Comparison of ENCODE assay signal across 16 cellular contexts in the genomic region with DNA sequence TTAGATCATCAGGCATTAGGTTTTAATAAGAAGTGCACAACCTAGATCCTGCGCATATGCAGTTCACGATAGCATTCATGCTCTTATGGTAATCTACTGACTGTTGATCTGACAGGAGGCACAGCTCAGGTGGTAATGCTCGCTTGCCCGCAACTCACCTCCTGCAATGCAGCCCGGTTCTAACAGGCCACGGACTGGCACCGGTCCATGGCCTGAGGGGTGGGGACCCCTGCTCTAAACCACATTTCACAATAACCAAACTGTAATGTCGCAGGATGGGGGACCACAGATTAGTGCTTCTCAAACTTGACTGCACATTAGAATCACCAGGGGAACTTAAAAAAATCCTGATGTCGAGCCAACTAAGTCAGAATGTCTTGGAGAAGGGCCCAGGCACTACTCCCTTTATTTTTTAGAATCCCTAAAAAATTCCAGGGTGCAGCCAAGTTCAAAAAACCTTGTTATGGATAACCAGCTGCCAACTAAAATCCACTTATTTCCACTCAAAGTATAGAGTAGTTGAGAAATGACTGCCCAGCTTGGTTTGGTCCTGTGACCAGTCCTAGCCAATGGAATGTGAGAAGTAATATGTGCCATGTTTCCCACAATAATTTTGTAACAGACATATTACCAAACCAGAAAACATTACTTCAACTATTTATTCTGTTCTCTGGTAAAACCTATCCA. TPM values are rescaled to one million over a fixed set of nuclear protein-coding genes. Genes with fewer than 3 reads are reported as not detected.
DNase-seq lines count a peak whose midpoint lies in the region; ATAC-seq, FAIRE-seq and TF ChIP-seq lines count a peak whose summit lies in the region.
"Had no signal": no experiment of that assay in that cellular context is flagged by ENCODE, and none has a peak within 500 bp of the region (broad histone marks: within the 10 kb centered on the region; RNA-seq: fewer than 3 reads in every experiment).

No MANE protein-coding gene starts in this region.

- no peak overlapping the region for H2AK5ac ChIP-seq in mesendoderm (ENCODE audit: low read length)

- no peak overlapping the region for H2BK5ac ChIP-seq in mesendoderm (ENCODE audit: low read length)

- H3K18ac ChIP-seq in mesendoderm (ENCODE audit: low read length), result no peak overlapping the region

- H3K36me3 Mint-ChIP-seq in CD4-positive, CD25-positive, alpha-beta regulatory T cell, result peaks cover 4% of the 10 kb centered on the region
- H3K36me3 Mint-ChIP-seq in endodermal cell (ENCODE audit: low read depth), result peaks cover 7% of the 10 kb centered on the region
- peaks cover 10% of the 10 kb centered on the region for H3K36me3 Mint-ChIP-seq in activated naive CD8-positive, alpha-beta T cell treated with anti-CD3 and anti-CD28 coated beads for 36 hours
- H3K36me3 Mint-ChIP-seq: immature natural killer cell had no signal

- H3K4me3 ChIP-seq in CD4-positive, CD25-positive, alpha-beta regulatory T cell (ENCODE audit: low read depth, low read length), result peak overlapping the region; percentile 20
- H3K4me3 ChIP-seq in endodermal cell (ENCODE audit: low read length) (peak overlapping the region; percentile 95), osteoblast (ENCODE audit: insufficient read depth, low read length) (no peak overlapping the region), mesendoderm (ENCODE audit: low read length) (no peak overlapping the region)
- H3K4me3 ChIP-seq: adrenal gland had no signal

- no peak overlapping the region for H2BK120ac ChIP-seq in mesendoderm (ENCODE audit: low read depth, low read length)

- H4K20me1 ChIP-seq in osteoblast (ENCODE audit: insufficient read depth, low read length), result peaks cover 16% of the 10 kb centered on the region

- H3K56ac ChIP-seq in mesendoderm (ENCODE audit: low read length), result no peak overlapping the region

- no peaks in the 10 kb centered on the region for H3K9me3 Mint-ChIP-seq in CD4-positive, CD25-positive, alpha-beta regulatory T cell
- no peaks in the 10 kb centered on the region for H3K9me3 Mint-ChIP-seq in endodermal cell
- no peaks in the 10 kb centered on the region for H3K9me3 Mint-ChIP-seq in activated naive CD8-positive, alpha-beta T cell treated with anti-CD3 and anti-CD28 coated beads for 36 hours
- H3K9me3 Mint-ChIP-seq: activated T-cell treated with anti-CD3 and anti-CD28 coated beads, Interleukin-2, amount 50 U/mL, for 4 hours; immature natural killer cell had no signal

- H3K27me3 Mint-ChIP-seq in CD4-positive, CD25-positive, alpha-beta regulatory T cell, result peaks cover 4% of the 10 kb centered on the region
- H3K27me3 Mint-ChIP-seq in endodermal cell (ENCODE audit: insufficient read depth), result no peaks in the 10 kb centered on the region
- H3K27me3 Mint-ChIP-seq in activated naive CD8-positive, alpha-beta T cell treated with anti-CD3 and anti-CD28 coated beads for 36 hours, result no peaks in the 10 kb centered on the region

- H3K23ac ChIP-seq in mesendoderm (ENCODE audit: low read length), result no peak overlapping the region

- H3K4ac ChIP-seq in mesendoderm (ENCODE audit: low read depth, low read length), result no peak overlapping the region

- H3K4me2 ChIP-seq in osteoblast (ENCODE audit: insufficient read depth, low read length) (peak overlapping the region; percentile 95), mesendoderm (ENCODE audit: low read length) (no peak overlapping the region)

- no peak for FAIRE-seq in HTR-8/SVneo (lab: Jason Lieb, UNC)
- FAIRE-seq: frontal cortex, GM19239 had no signal

- no peaks in the 10 kb centered on the region for H3K36me3 ChIP-seq in CD4-positive, CD25-positive, alpha-beta regulatory T cell (ENCODE audit: control insufficient read depth, insufficient read depth, low read length)
- H3K36me3 ChIP-seq in endodermal cell (ENCODE audit: control insufficient read depth, insufficient read depth, low read length) (peaks cover 6% of the 10 kb centered on the region), osteoblast (ENCODE audit: insufficient read depth, low read length) (no peaks in the 10 kb centered on the region), mesendoderm (ENCODE audit: control insufficient read depth, insufficient read depth, low read length) (no peaks in the 10 kb centered on the region)
- H3K36me3 ChIP-seq: adrenal gland had no signal

- DNase-seq in CD4-positive, CD25-positive, alpha-beta regulatory T cell, result no peak
- DNase-seq in LHCN-M2 (ENCODE audit: low read depth) (peak; percentile 1), endodermal cell (no peak), osteoblast (ENCODE audit: insufficient read length, low spot score, missing footprints) (peak; percentile 81), mesendoderm (no peak), HTR-8/SVneo (ENCODE audit: insufficient read length, low spot score) (no peak)
- DNase-seq in activated naive CD8-positive, alpha-beta T cell treated with anti-CD3 and anti-CD28 coated beads for 36 hours, result no peak
- no peak for DNase-seq in activated CD4-positive, alpha-beta T cell treated with anti-CD3 and anti-CD28 coated beads, Interleukin-2, amount 50 U/mL, for 1 hour
- DNase-seq: activated CD4-positive, alpha-beta T cell treated with anti-CD3 and anti-CD28 coated beads for 4 hours; activated T-cell treated with anti-CD3 and anti-CD28 coated beads, Interleukin-2, amount 50 U/mL, for 4 hours; immature natural killer cell; NK-92 treated with Interleukin-12 subunit alpha and Interleukin-12 subunit beta, amount 100 ng/mL, for 24 hours; T-helper 9 cell had no signal

- H3K79me1 ChIP-seq in mesendoderm (ENCODE audit: low read length), result peaks cover 10% of the 10 kb centered on the region

- no peak overlapping the region for H2AFZ ChIP-seq in osteoblast (ENCODE audit: low read length)

- H3K9ac ChIP-seq in endodermal cell (ENCODE audit: extremely low read depth, low read length, poor library complexity, severe bottlenecking), result no peak overlapping the region
- no peak overlapping the region for H3K9ac ChIP-seq in mesendoderm (ENCODE audit: low read length)

- peaks cover 24% of the 10 kb centered on the region for H3K4me1 ChIP-seq in CD4-positive, CD25-positive, alpha-beta regulatory T cell (ENCODE audit: control insufficient read depth, insufficient read depth, low read length, poor library complexity, severe bottlenecking)
- H3K4me1 ChIP-seq in endodermal cell (ENCODE audit: control insufficient read depth, insufficient read depth, low read length) (peaks cover 3% of the 10 kb centered on the region), osteoblast (ENCODE audit: insufficient read depth, low read length) (peaks cover 26% of the 10 kb centered on the region), mesendoderm (ENCODE audit: control insufficient read depth, low read depth, low read length) (peaks cover 1% of the 10 kb centered on the region)

- no peak overlapping the region for H2BK15ac ChIP-seq in mesendoderm (replicated peaks; ENCODE audit: low read depth)

- H3K9me3 ChIP-seq in CD4-positive, CD25-positive, alpha-beta regulatory T cell (ENCODE audit: control insufficient read depth in 2 of 2, low read length in 2 of 2), result no peaks in the 10 kb centered on the region
- H3K9me3 ChIP-seq in endodermal cell (ENCODE audit: control insufficient read depth, low read length) (no peaks in the 10 kb centered on the region), osteoblast (ENCODE audit: low read depth, low read length) (no peaks in the 10 kb centered on the region)
- H3K9me3 ChIP-seq: adrenal gland had no signal

- WGBS in endodermal cell (ENCODE audit: insufficient coverage in 1 of 2, insufficient read length in 1 of 2), 2 experiments, result 92 to 95% methylated on average over 5 to 9 of the region's 9 CpGs
- no CpG with 5 or more reads among the region's 9 CpGs for WGBS in mesendoderm (ENCODE audit: extremely low coverage, insufficient coverage, low lambda C conversion rate)

- no peak overlapping the region for H4K8ac ChIP-seq in mesendoderm (ENCODE audit: low read depth, low read length)

- TF ChIP-seq CTCF in endodermal cell (conservative IDR thresholded peaks at IDR 0.05) (no peak), osteoblast (IDR thresholded peaks at IDR 0.05; ENCODE audit: extremely low read depth, low read depth, low read length) (no peak)

- H3K79me2 ChIP-seq in osteoblast (ENCODE audit: insufficient read depth, low read length) (peaks cover 73% of the 10 kb centered on the region), mesendoderm (ENCODE audit: control insufficient read depth, insufficient read depth, low read length) (peaks cover 53% of the 10 kb centered on the region)

- H3K27ac Mint-ChIP-seq in CD4-positive, CD25-positive, alpha-beta regulatory T cell, result no peak overlapping the region
- H3K27ac Mint-ChIP-seq in endodermal cell, result no peak overlapping the region
- H3K27ac Mint-ChIP-seq in activated naive CD8-positive, alpha-beta T cell treated with anti-CD3 and anti-CD28 coated beads for 36 hours, result no peak overlapping the region

- no peak overlapping the region for H4K5ac ChIP-seq in mesendoderm (ENCODE audit: low read length)

- H3K27ac ChIP-seq in CD4-positive, CD25-positive, alpha-beta regulatory T cell (ENCODE audit: insufficient read depth, low read length, poor library complexity, severe bottlenecking), result no peak overlapping the region
- H3K27ac ChIP-seq in endodermal cell (ENCODE audit: low read depth, low read length) (no peak overlapping the region), osteoblast (ENCODE audit: low read depth, low read length) (no peak overlapping the region), mesendoderm (ENCODE audit: low read depth, low read length) (no peak overlapping the region)
- H3K27ac ChIP-seq: adrenal gland had no signal

- H3K4me1 Mint-ChIP-seq in CD4-positive, CD25-positive, alpha-beta regulatory T cell, result peaks cover 30 to 85% (median 67%) of the 10 kb centered on the region in 4 donors
- H3K4me1 Mint-ChIP-seq in endodermal cell, result peaks cover 22% of the 10 kb centered on the region
- H3K4me1 Mint-ChIP-seq in activated naive CD8-positive, alpha-beta T cell treated with anti-CD3 and anti-CD28 coated beads for 36 hours, result peaks cover 46% of the 10 kb centered on the region

- peak overlapping the region in 2 of 4 donors; percentile 18 to 57 for H3K4me3 Mint-ChIP-seq in CD4-positive, CD25-positive, alpha-beta regulatory T cell
- H3K4me3 Mint-ChIP-seq in endodermal cell, result no peak overlapping the region
- no peak overlapping the region for H3K4me3 Mint-ChIP-seq in activated naive CD8-positive, alpha-beta T cell treated with anti-CD3 and anti-CD28 coated beads for 36 hours
- H3K4me3 Mint-ChIP-seq: activated T-cell treated with anti-CD3 and anti-CD28 coated beads, Interleukin-2, amount 50 U/mL, for 4 hours; immature natural killer cell had no signal

- ATAC-seq in CD4-positive, CD25-positive, alpha-beta regulatory T cell (ENCODE audit: low read depth in 2 of 2), result no peak
- ATAC-seq: activated T-cell treated with anti-CD3 and anti-CD28 coated beads, Interleukin-2, amount 50 U/mL, for 4 hours had no signal

- H3K27me3 ChIP-seq in CD4-positive, CD25-positive, alpha-beta regulatory T cell (ENCODE audit: control insufficient read depth, insufficient read depth, low read length), result no peaks in the 10 kb centered on the region
- H3K27me3 ChIP-seq in endodermal cell (ENCODE audit: control insufficient read depth, insufficient read depth, low read length, poor library complexity, severe bottlenecking) (no peaks in the 10 kb centered on the region), osteoblast (ENCODE audit: insufficient read depth, low read length) (no peaks in the 10 kb centered on the region), mesendoderm (ENCODE audit: insufficient read depth, low read length, poor library complexity) (no peaks in the 10 kb centered on the region)
- H3K27me3 ChIP-seq: adrenal gland had no signal

RNA-seq across cellular contexts. Expression of a gene that starts 3.1 kb away (rescaled TPM):
- 23.9 TPM for total RNA-seq in CD4-positive, CD25-positive, alpha-beta regulatory T cell
- polyA plus RNA-seq in CD4-positive, CD25-positive, alpha-beta regulatory T cell, result 1 to 10 TPM; 6.2 to 9.5 (median 7.4) TPM
- total RNA-seq in LHCN-M2 (2014; rRNA removed), result 8.2 and 8.5 TPM in 2 replicates
- polyA plus RNA-seq in LHCN-M2 (2012), result 1.1 TPM
- 10 to 100 TPM; 32.1 to 32.4 TPM for total RNA-seq in endodermal cell
- 20.3 TPM for polyA plus RNA-seq in endodermal cell (2013, experiment 1 of 2)
- 20.0 TPM for polyA plus RNA-seq in endodermal cell (2013, experiment 2 of 2)
- 23.9 and 27.4 TPM in 2 replicates for total RNA-seq in osteoblast
- total RNA-seq in activated naive CD8-positive, alpha-beta T cell treated with anti-CD3 and anti-CD28 coated beads for 36 hours, result 10 to 100 TPM; 11.3 to 11.9 TPM
- polyA plus RNA-seq in mesendoderm (2013, experiment 1 of 2), result 12.0 TPM
- polyA plus RNA-seq in mesendoderm (2013, experiment 2 of 2), result 11.9 TPM

Comparison
In these comparisons a context has a peak if more than half of its experiments do, and no peak if none do; other contexts are left out.
1. DNase-seq: peak in LHCN-M2 (single experiment) and osteoblast (single experiment); none in CD4-positive, CD25-positive, alpha-beta regulatory T cell (0 of 3), endodermal cell (single experiment), activated naive CD8-positive, alpha-beta T cell treated with anti-CD3 and anti-CD28 coated beads for 36 hours (single experiment), activated CD4-positive, alpha-beta T cell treated with anti-CD3 and anti-CD28 coated beads, Interleukin-2, amount 50 U/mL, for 1 hour (single experiment), mesendoderm (single experiment) and HTR-8/SVneo (single experiment).
2. H3K4me3 ChIP-seq: peak in CD4-positive, CD25-positive, alpha-beta regulatory T cell (single experiment) and endodermal cell (single experiment); none in osteoblast (single experiment) and mesendoderm (single experiment).